17 cellular contexts compared by ENCODE assay signal in genomic region chr20:48797850-48798747, GRCh38. TPM values are rescaled to one million over a fixed set of nuclear protein-coding genes. Genes with fewer than 3 reads are reported as not detected.
A peak's percentile ranks its signal among the peaks of the same experiment; 100 is the strongest.
DNase-seq lines count a peak whose midpoint lies in the region; ATAC-seq and TF ChIP-seq lines count a peak whose summit lies in the region.
"Had no signal": no experiment of that assay in that cellular context is flagged by ENCODE, and none has a peak within 500 bp of the region (broad histone marks: within the 10 kb centered on the region; RNA-seq: fewer than 3 reads in every experiment).

No MANE protein-coding gene starts in this region.

- H3K4me1 Mint-ChIP-seq in CD4-positive, alpha-beta T cell (ENCODE audit: low read depth), result peaks cover 56% of the 10 kb centered on the region
- H3K4me1 Mint-ChIP-seq in nephron progenitor cell, result peaks cover 64% of the 10 kb centered on the region

- peak overlapping the region; percentile 40; the same call in 1 of the 2 replicates for H3K4me2 ChIP-seq in OCI-LY7 (ENCODE audit: low read length)
- H3K4me2 ChIP-seq: smooth muscle cell had no signal

- intact Hi-C loops in CD4-positive, alpha-beta T cell (cut with DNase I, micrococcal nuclease), result no loop called here
- intact Hi-C loops in OCI-LY7 (cut with micrococcal nuclease; ENCODE audit: unreplicated experiment), result no loop called here
- intact Hi-C loops in dorsolateral prefrontal cortex (cut with DNase I), result loop anchor here in 1 of 2 donors (10.0 kb wide), 1 partner anchor 53 kb away; no protein-coding TSS in a partner anchor

- H2AFZ ChIP-seq in OCI-LY7 (ENCODE audit: low read length), result no peak overlapping the region

- TF ChIP-seq CTCF in CD4-positive, alpha-beta T cell (IDR thresholded peaks at IDR 0.05), result no peak
- TF ChIP-seq CTCF in OCI-LY7 (conservative IDR thresholded peaks at IDR 0.05; ENCODE audit: low read length) (no peak), dorsolateral prefrontal cortex (IDR thresholded peaks at IDR 0.05 in 54 of 56, conservative IDR thresholded peaks at IDR 0.05 in 2 of 56; ENCODE audit: low read depth in 1 of 56, partially characterized antibody in 56 of 56) (no peak), nephron progenitor cell (IDR thresholded peaks at IDR 0.05) (no peak), GM10248 (IDR thresholded peaks at IDR 0.05; ENCODE audit: control extremely low read depth, extremely low read depth, low read depth, missing control alignments) (no peak)

- peaks cover 8% of the 10 kb centered on the region for H3K36me3 Mint-ChIP-seq in CD4-positive, alpha-beta T cell (ENCODE audit: low read depth)
- H3K36me3 Mint-ChIP-seq in nephron progenitor cell (ENCODE audit: low read depth), result peaks cover 6% of the 10 kb centered on the region
- H3K36me3 Mint-ChIP-seq: mesothelial cell of epicardium had no signal

- H4K20me1 ChIP-seq in OCI-LY7 (ENCODE audit: insufficient read depth, low read length), result no peaks in the 10 kb centered on the region

- no peak overlapping the region for H3K4me3 Mint-ChIP-seq in CD4-positive, alpha-beta T cell
- peak overlapping the region; percentile 41 for H3K4me3 Mint-ChIP-seq in nephron progenitor cell
- H3K4me3 Mint-ChIP-seq: mesothelial cell of epicardium had no signal

- H3K27me3 Mint-ChIP-seq in CD4-positive, alpha-beta T cell, result no peaks in the 10 kb centered on the region
- H3K27me3 Mint-ChIP-seq in nephron progenitor cell (ENCODE audit: low read depth, poor library complexity), result peaks cover 3% of the 10 kb centered on the region

- ATAC-seq in CD4-positive, alpha-beta T cell (ENCODE audit: poor library complexity), result no peak
- no peak for ATAC-seq in GM18517 (IDR thresholded peaks at IDR 0.05; ENCODE audit: unreplicated experiment)

- H3K4me1 ChIP-seq in OCI-LY7 (ENCODE audit: insufficient read depth, low read length, poor library complexity, severe bottlenecking), result peaks cover 30% of the 10 kb centered on the region
- H3K4me1 ChIP-seq: HAP-1, pancreas had no signal

- DNase-seq in CD4-positive, alpha-beta T cell, result no peak
- DNase-seq in OCI-LY7 (ENCODE audit: low spot score) (no peak), dorsolateral prefrontal cortex (no peak), nephron progenitor cell (no peak), NCI-H2196 treated with DMSO at 0.1 percent for 48 hours (lab: John Stamatoyannopoulos, UW; ENCODE audit: unreplicated experiment) (no peak), HCEC 1CT (no peak), GM10248 (ENCODE audit: extremely low spot score) (no peak)
- DNase-seq: AML-193, DMS53, NCI-H1436 treated with DMSO at 0.1 percent for 48 hours, NCI-H524 had no signal

- H3K27ac ChIP-seq in CD4-positive, alpha-beta T cell (ENCODE audit: low read depth, low read length), result no peak overlapping the region
- no peak overlapping the region for H3K27ac ChIP-seq in OCI-LY7 (ENCODE audit: low read depth, low read length, poor library complexity, severe bottlenecking)
- H3K27ac ChIP-seq in dorsolateral prefrontal cortex, result peak overlapping the region in 57 of 59 donors; percentile 5 to 92 (median 81)
- H3K27ac ChIP-seq: pancreas had no signal

- H3K9me3 Mint-ChIP-seq in CD4-positive, alpha-beta T cell, result no peaks in the 10 kb centered on the region
- H3K9me3 Mint-ChIP-seq in nephron progenitor cell, result peaks cover 7% of the 10 kb centered on the region
- H3K9me3 Mint-ChIP-seq: mesothelial cell of epicardium had no signal

- peak overlapping the region; percentile 28 for H3K27ac Mint-ChIP-seq in CD4-positive, alpha-beta T cell
- H3K27ac Mint-ChIP-seq in nephron progenitor cell, result peak overlapping the region; percentile 43
- H3K27ac Mint-ChIP-seq: mesothelial cell of epicardium had no signal

- no TSS peak for BruUV-seq in OCI-LY7 (replicated peaks; lab: Mats Ljungman, UMichigan)

- no peaks in the 10 kb centered on the region for H3K36me3 ChIP-seq in OCI-LY7 (ENCODE audit: insufficient read depth, low read length)
- H3K36me3 ChIP-seq: HAP-1, pancreas, Peyer's patch had no signal

- no peak overlapping the region for H3K4me3 ChIP-seq in OCI-LY7 (ENCODE audit: low read depth, low read length, poor library complexity, severe bottlenecking)
- H3K4me3 ChIP-seq in dorsolateral prefrontal cortex, result peak overlapping the region in 24 of 59 donors; percentile 1 to 47 (median 20)
- H3K4me3 ChIP-seq: HAP-1, pancreas, Peyer's patch, smooth muscle cell had no signal

- POLR2A ChIA-PET in CD4-positive, alpha-beta T cell (lab: Charles Lee), result no interaction called here
- POLR2A ChIA-PET in OCI-LY7 (lab: Charles Lee) (interaction anchor here (1.3 kb wide), 1 partner anchor 15 kb away, joined by 3 read pairs; no protein-coding TSS in a partner anchor), GM10248 (lab: Yijun Ruan, JAX) (interaction anchor here (0.6 to 1.1 kb wide), 2 partner anchors 9 to 25 kb away, joined by 3 to 4 read pairs; no protein-coding TSS in a partner anchor)

- no peaks in the 10 kb centered on the region for H3K9me2 ChIP-seq in OCI-LY7 (ENCODE audit: insufficient read depth, low read length)

- H3K27me3 ChIP-seq in CD4-positive, alpha-beta T cell (ENCODE audit: control insufficient read depth, insufficient read depth, low read length), result no peaks in the 10 kb centered on the region
- no peaks in the 10 kb centered on the region for H3K27me3 ChIP-seq in dorsolateral prefrontal cortex
- H3K27me3 ChIP-seq: Peyer's patch had no signal

- no peaks in the 10 kb centered on the region for H3K9me3 ChIP-seq in CD4-positive, alpha-beta T cell (ENCODE audit: control insufficient read depth, low read length)
- H3K9me3 ChIP-seq in OCI-LY7 (ENCODE audit: low read length), result no peaks in the 10 kb centered on the region
- H3K9me3 ChIP-seq: HAP-1, pancreas, Peyer's patch had no signal

- no peaks in the 10 kb centered on the region; the same call in 1 of the 2 replicates for H3K79me2 ChIP-seq in OCI-LY7 (ENCODE audit: insufficient read depth, low read depth, low read length)

- CTCF ChIA-PET in CD4-positive, alpha-beta T cell (lab: Charles Lee), result interaction anchor here (1.0 kb wide), 1 partner anchor 9 kb away, joined by 3 read pairs; no protein-coding TSS in a partner anchor
- CTCF ChIA-PET in OCI-LY7 (lab: Charles Lee; ENCODE audit: unreplicated experiment) (interaction anchor here (0.6 to 1.2 kb wide), 2 partner anchors 15 to 58 kb away, joined by 3 to 4 read pairs; no protein-coding TSS in a partner anchor), GM10248 (lab: Yijun Ruan, JAX) (interaction anchor here (1.2 to 4.9 kb wide), 9 partner anchors 9 to 108 kb away, joined by 3 to 30 read pairs (median 4); no protein-coding TSS in a partner anchor)

RNA-seq across cellular contexts. Expression of gene PREX1, which starts 29.7 kb away (rescaled TPM):
- 10 to 100 TPM; 73.9 to 74.5 TPM for total RNA-seq in CD4-positive, alpha-beta T cell
- total RNA-seq in OCI-LY7 (2014; rRNA removed; shearing (Covaris generic)), result 20.2 and 25.3 TPM in 2 replicates
- total RNA-seq in OCI-LY7 (2022), result 20.7 and 24.7 TPM in 2 replicates
- 100 to 1,000 TPM in 76 of 120 experiments, 10 to 100 TPM in 44; 59.8 to 448 (median 117) TPM for total RNA-seq in dorsolateral prefrontal cortex

Comparison
In these comparisons a context has a peak if more than half of its experiments do, and no peak if none do; other contexts are left out.
1. H3K27ac ChIP-seq: peak in dorsolateral prefrontal cortex (57 of 59); none in CD4-positive, alpha-beta T cell (single experiment) and OCI-LY7 (single experiment).